Comparison of ENCODE assay signal across 8 cellular contexts in the genomic region with DNA sequence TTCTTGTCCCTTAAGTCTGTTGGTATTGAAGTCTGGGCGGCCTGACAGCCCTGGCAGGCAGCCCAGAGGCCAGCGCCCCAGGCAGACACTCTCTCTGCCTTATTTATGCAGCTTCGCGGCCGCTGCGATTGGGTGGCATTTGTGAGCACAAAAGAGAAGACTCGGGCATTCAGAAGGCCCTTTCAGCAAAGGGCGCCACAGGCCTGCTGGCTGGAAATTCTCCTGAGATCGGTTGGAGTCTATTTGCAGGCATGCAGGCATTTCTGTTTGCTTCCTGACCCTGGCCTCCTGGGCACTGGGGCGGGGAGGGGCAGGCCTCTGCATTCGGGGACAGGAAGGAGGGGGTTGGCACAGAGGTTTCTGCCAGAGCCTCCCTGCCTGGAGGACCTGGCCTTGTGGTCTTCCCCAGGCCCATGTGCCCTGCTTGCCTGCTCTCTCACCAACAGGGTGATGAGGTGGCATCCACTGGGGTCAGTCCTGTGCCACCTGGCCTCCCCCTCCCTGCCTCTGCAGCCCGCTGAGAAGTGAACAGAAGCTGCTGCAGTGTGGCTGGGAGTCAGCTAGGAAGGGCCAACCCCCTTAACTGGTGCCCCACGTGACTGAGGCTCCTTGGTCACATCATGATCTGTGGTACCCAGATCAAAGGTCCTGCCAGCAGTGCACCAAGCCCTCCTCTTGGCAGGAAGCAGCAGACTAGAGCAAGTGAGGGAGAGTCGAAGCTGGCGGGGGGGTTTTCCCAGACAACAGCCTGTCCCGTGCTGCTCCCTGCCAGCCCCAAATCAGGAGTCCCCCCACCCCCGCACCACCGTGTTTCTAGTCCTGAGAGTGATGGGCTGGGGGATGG. TPM values are rescaled to one million over a fixed set of nuclear protein-coding genes. Genes with fewer than 3 reads are reported as not detected.
DNase-seq lines count a peak whose midpoint lies in the region; ATAC-seq and TF ChIP-seq lines count a peak whose summit lies in the region.

No MANE protein-coding gene starts in this region.

- H3K9ac ChIP-seq in BLaER1: peak overlapping the region; percentile 87
- no peak overlapping the region for H3K9ac ChIP-seq in mesendoderm (ENCODE audit: low read length)

- H3K4ac ChIP-seq in mesendoderm (ENCODE audit: low read depth, low read length): no peak overlapping the region

- H3K18ac ChIP-seq in mesendoderm (ENCODE audit: low read length): no peak overlapping the region

- ATAC-seq in GM19455 (IDR thresholded peaks at IDR 0.05; ENCODE audit: unreplicated experiment): peak; percentile 55
- ATAC-seq in T-helper 17 cell: peak; percentile 85
- ATAC-seq in GM18520 (IDR thresholded peaks at IDR 0.05; ENCODE audit: unreplicated experiment): no peak

- H3K56ac ChIP-seq in mesendoderm (ENCODE audit: low read length): no peak overlapping the region

- peak overlapping the region; percentile 91 for H3K4me3 Mint-ChIP-seq in T-helper 17 cell

- no peak overlapping the region for H4K8ac ChIP-seq in mesendoderm (ENCODE audit: low read depth, low read length)

- H4K5ac ChIP-seq in mesendoderm (ENCODE audit: low read length): no peak overlapping the region

- peak overlapping the region; percentile 11 for H3K23ac ChIP-seq in mesendoderm (ENCODE audit: low read length)

- no peak for TF ChIP-seq POLR2A in adrenal gland (IDR thresholded peaks at IDR 0.05)

- H3K79me2 ChIP-seq in mesendoderm (ENCODE audit: control insufficient read depth, insufficient read depth, low read length): no peaks in the 10 kb centered on the region

- H3K36me3 ChIP-seq in BLaER1 (no peaks in the 10 kb centered on the region), adrenal gland (replicated peaks in 1 of 2) (no peaks in the 10 kb centered on the region), mesendoderm (ENCODE audit: control insufficient read depth, insufficient read depth, low read length) (no peaks in the 10 kb centered on the region)

- H3K4me3 ChIP-seq in BLaER1 (peak overlapping the region; percentile 61), adrenal gland (no peak overlapping the region), mesendoderm (ENCODE audit: low read length) (no peak overlapping the region)

- no peak overlapping the region for H2BK15ac ChIP-seq in mesendoderm (replicated peaks; ENCODE audit: low read depth)

- H3K27ac Mint-ChIP-seq in T-helper 17 cell: peak overlapping the region; percentile 100

- H3K27ac ChIP-seq in BLaER1 (peak overlapping the region; percentile 97), adrenal gland (peak overlapping the region in 3 of 5 donors; percentile 9 to 42 (median 11)), mesendoderm (ENCODE audit: low read depth, low read length) (no peak overlapping the region)

- H3K4me2 ChIP-seq in BLaER1: peak overlapping the region; percentile 96
- H3K4me2 ChIP-seq in mesendoderm (ENCODE audit: low read length): no peak overlapping the region

- no peak overlapping the region for H2BK120ac ChIP-seq in mesendoderm (ENCODE audit: low read depth, low read length)

- H3K4me1 ChIP-seq in BLaER1: peaks cover 94% of the 10 kb centered on the region
- peaks cover 0 to 9% of the 10 kb centered on the region in 2 donors for H3K4me1 ChIP-seq in adrenal gland (replicated peaks in 1 of 2)
- H3K4me1 ChIP-seq in mesendoderm (ENCODE audit: control insufficient read depth, low read depth, low read length): peaks cover 10% of the 10 kb centered on the region

- 22 to 42% (median 30%) methylated on average over 9 to 18 of the region's 18 CpGs for WGBS in adrenal gland, 4 donors
- no CpG with 5 or more reads among the region's 18 CpGs for whole genome bisulfite sequencing in mesendoderm (ENCODE audit: extremely low coverage, insufficient coverage, low lambda C conversion rate)

- H2BK5ac ChIP-seq in mesendoderm (ENCODE audit: low read length): no peak overlapping the region

- H4K20me1 ChIP-seq in BLaER1: peaks cover 6% of the 10 kb centered on the region; the same call in 1 of the 2 replicates

- no peaks in the 10 kb centered on the region for H3K36me3 Mint-ChIP-seq in T-helper 17 cell (ENCODE audit: low read depth)

- H3K9me3 ChIP-seq in BLaER1: peaks cover 8% of the 10 kb centered on the region
- no peaks in the 10 kb centered on the region for H3K9me3 ChIP-seq in T-helper 17 cell (ENCODE audit: control insufficient read depth, low read length, poor library complexity, severe bottlenecking)
- no peaks in the 10 kb centered on the region for H3K9me3 ChIP-seq in adrenal gland (replicated peaks in 1 of 3)

- DNase-seq in NAMALWA (ENCODE audit: low spot score) (peak; percentile 24), T-helper 17 cell (peak; percentile 85 to 93 (median 87)), adrenal gland (peak; percentile 60 to 86 (median 70)), mesendoderm (no peak)
- peak; percentile 71 to 89 for DNase-seq in stimulated activated CD8-positive, alpha-beta memory T cell treated with anti-CD3 and anti-CD28 coated beads, Interleukin-7, amount 100 ng/mL, for 48 hours (ENCODE audit: extremely low read depth in 1 of 2, low read depth in 1 of 2)

- no peaks in the 10 kb centered on the region for H3K79me1 ChIP-seq in mesendoderm (ENCODE audit: low read length)

- no peak overlapping the region for H2AK5ac ChIP-seq in mesendoderm (ENCODE audit: low read length)

- H3K27me3 ChIP-seq in BLaER1 (no peaks in the 10 kb centered on the region), adrenal gland (no peaks in the 10 kb centered on the region), mesendoderm (ENCODE audit: insufficient read depth, low read length, poor library complexity) (no peaks in the 10 kb centered on the region)

- intact Hi-C loops in adrenal gland (cut with DNase I): no loop called here

- H3K27me3 Mint-ChIP-seq in T-helper 17 cell: no peaks in the 10 kb centered on the region

- no peak for TF ChIP-seq CTCF in adrenal gland (IDR thresholded peaks at IDR 0.05)

- H3K4me1 Mint-ChIP-seq in T-helper 17 cell: peaks cover 71% of the 10 kb centered on the region

RNA-seq across cellular contexts. Expression of gene CCDC167, which starts 16.6 kb away (rescaled TPM):
- total RNA-seq in T-helper 17 cell (10 to 100 TPM; 29.6 to 43.7 TPM), adrenal gland (10 to 100 TPM; 14.4 to 37.4 (median 20.6) TPM)
- 10 to 100 TPM; 17.5 to 52.3 (median 17.8) TPM for polyA plus RNA-seq in adrenal gland
- 27.6 TPM for polyA plus RNA-seq in mesendoderm (2013, experiment 1 of 2)
- 28.0 TPM for polyA plus RNA-seq in mesendoderm (2013, experiment 2 of 2)
